In the genomic region with DNA sequence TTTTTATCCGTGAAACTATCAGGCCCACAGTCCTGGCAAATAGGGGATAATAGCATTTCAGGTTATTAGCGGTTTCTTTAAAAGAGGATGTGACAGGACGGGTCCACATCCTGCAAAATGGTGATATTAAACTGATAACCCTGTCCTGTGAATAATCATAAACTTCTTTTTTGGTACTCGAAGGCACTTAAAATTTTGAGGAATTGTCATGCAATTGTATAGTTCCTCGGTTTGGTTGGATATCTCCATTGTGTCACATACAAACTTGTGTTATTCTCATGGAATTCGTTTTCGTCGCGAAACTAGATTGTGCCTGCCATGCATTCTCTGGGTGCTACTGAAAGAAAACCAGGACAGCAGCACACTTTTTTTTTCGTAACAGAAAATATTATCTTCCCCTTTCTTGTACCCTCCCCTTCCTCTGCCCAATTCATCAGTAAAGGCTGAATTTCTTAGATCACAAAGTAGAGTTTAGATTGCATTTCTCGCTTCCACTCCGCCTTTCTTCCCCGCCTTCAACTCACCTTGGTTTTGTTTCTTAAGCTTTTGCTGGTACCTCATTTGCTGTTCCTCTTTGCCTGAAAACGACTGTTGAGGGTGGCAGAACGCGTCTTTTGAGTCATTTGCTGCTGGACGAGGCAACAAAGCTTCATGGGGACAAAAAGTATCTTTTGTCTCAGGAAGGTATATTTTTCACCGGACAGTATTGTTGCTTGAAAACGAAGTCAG, we compare ENCODE assay signal across 8 cellular contexts.
A peak's percentile ranks its signal among the peaks of the same experiment; 100 is the strongest.
DNase-seq lines count a peak whose midpoint lies in the region; ATAC-seq and TF ChIP-seq lines count a peak whose summit lies in the region.

No MANE protein-coding gene starts in this region.

- H3K27ac ChIP-seq in 22Rv1 = peak overlapping the region; percentile 68; the same call in 1 of the 2 replicates

- H3K9me3 ChIP-seq in endocrine pancreas (ENCODE audit: control insufficient read depth, low read length) (no peaks in the 10 kb centered on the region), neuron (ENCODE audit: low read length) (no peaks in the 10 kb centered on the region)

- H2AFZ ChIP-seq in neuron (ENCODE audit: low read depth, low read length) = peak overlapping the region; percentile 87

- H3K27me3 ChIP-seq in endocrine pancreas (ENCODE audit: control insufficient read depth, insufficient read depth, low read length) = no peaks in the 10 kb centered on the region
- no peaks in the 10 kb centered on the region for H3K27me3 ChIP-seq in neuron (ENCODE audit: insufficient read depth, low read length)

- H3K4me1 ChIP-seq in endocrine pancreas (ENCODE audit: control insufficient read depth, insufficient read depth, low read length) = peaks cover 11% of the 10 kb centered on the region
- H3K4me1 ChIP-seq in neuron (ENCODE audit: insufficient read depth, low read length) = peaks cover 21% of the 10 kb centered on the region

- peak overlapping the region; percentile 95 for H3K9ac ChIP-seq in endocrine pancreas (ENCODE audit: control insufficient read depth, insufficient read depth, low read length)

- H3K4me3 ChIP-seq in GM12865 (ENCODE audit: low read depth, low read length) (peak overlapping the region; percentile 99), endocrine pancreas (ENCODE audit: control insufficient read depth, insufficient read depth, low read length) (peak overlapping the region; percentile 100), neuron (ENCODE audit: low read length) (peak overlapping the region; percentile 61)

- DNase-seq in GM12865 (ENCODE audit: low read depth) = peak; percentile 67
- DNase-seq in NOMO-1 treated with DMSO at 0.1 percent for 48 hours (lab: John Stamatoyannopoulos, UW; ENCODE audit: unreplicated experiment) = peak; percentile 59
- DNase-seq in activated CD4-positive, alpha-beta T cell treated with anti-CD3 and anti-CD28 coated beads, Interleukin-2, amount 50 U/mL, for 48 hours = no peak

- ATAC-seq in HG02678 (IDR thresholded peaks at IDR 0.05; ENCODE audit: unreplicated experiment) (no peak), HG02840 (IDR thresholded peaks at IDR 0.05; ENCODE audit: low FRiP score, unreplicated experiment) (no peak)

- no peak for TF ChIP-seq CTCF in 22Rv1 (IDR thresholded peaks at IDR 0.05)
- TF ChIP-seq CTCF in GM12865 (IDR thresholded peaks at IDR 0.05; ENCODE audit: insufficient read depth, low read depth, low read length, missing control alignments) = no peak

- no peaks in the 10 kb centered on the region for H3K36me3 ChIP-seq in endocrine pancreas (ENCODE audit: control insufficient read depth, insufficient read depth, low read length)
- no peaks in the 10 kb centered on the region for H3K36me3 ChIP-seq in neuron (ENCODE audit: insufficient read depth, low read length)

Comparison
In these comparisons a context has a peak if more than half of its experiments do, and no peak if none do; other contexts are left out.
1. DNase-seq: peak in GM12865 (single experiment) and NOMO-1 treated with DMSO at 0.1 percent for 48 hours (single experiment); none in activated CD4-positive, alpha-beta T cell treated with anti-CD3 and anti-CD28 coated beads, Interleukin-2, amount 50 U/mL, for 48 hours (0 of 2).
2. Peak in every context shown above with its lines, with median percentiles within 50 percentile points of each other: H3K4me3 ChIP-seq.